Comparison of ENCODE assay signal across 12 cellular contexts in genomic region chr10:588246-589165, GRCh38.
DNase-seq lines count a peak whose midpoint lies in the region; ATAC-seq, FAIRE-seq and TF ChIP-seq lines count a peak whose summit lies in the region.
"Had no signal": no experiment of that assay in that cellular context is flagged by ENCODE, and none has a peak within 500 bp of the region (broad histone marks: within the 10 kb centered on the region; RNA-seq: fewer than 3 reads in every experiment).

No MANE protein-coding gene starts in this region.

- no peaks in the 10 kb centered on the region for H4K20me1 ChIP-seq in mammary epithelial cell (ENCODE audit: insufficient read depth, low read length)
- no peaks in the 10 kb centered on the region for H4K20me1 ChIP-seq in fibroblast of lung (ENCODE audit: control insufficient read depth, extremely low read depth, insufficient read depth, low read length)

- H3K27ac ChIP-seq in mammary epithelial cell (ENCODE audit: insufficient read depth, low read depth, low read length) (no peak overlapping the region), fibroblast of lung (ENCODE audit: insufficient read depth, low read length) (no peak overlapping the region)

- intact Hi-C loops in MCF 10A (cut with micrococcal nuclease) (no loop called here), mammary epithelial cell (cut with micrococcal nuclease) (loop anchor here (10.0 kb wide), 1 partner anchor 196 kb away; no protein-coding TSS in a partner anchor)
- intact Hi-C loops in activated CD4-positive, alpha-beta T cell treated with anti-CD3 and anti-CD28 coated beads, Interleukin-2, amount 10 ng/mL, durations not matched to agents 24 days and 14 days (cut with micrococcal nuclease) = no loop called here

- H3K9me3 Mint-ChIP-seq in MCF 10A (ENCODE audit: unreplicated experiment) = no peaks in the 10 kb centered on the region
- H3K9me3 Mint-ChIP-seq in activated CD4-positive, alpha-beta T cell treated with anti-CD3 and anti-CD28 coated beads, Interleukin-2, amount 10 ng/mL, durations not matched to agents 24 days and 14 days = no peaks in the 10 kb centered on the region
- H3K9me3 Mint-ChIP-seq: T-helper 1 cell treated with Interleukin-12 subunit alpha and Interleukin-12 subunit beta and Interleukin-4 antibody, amounts not matched to agents 30 μg/mL and 1 μg/mL, for 36 hours had no signal

- dilution Hi-C loops in mammary epithelial cell (cut with HindIII; ENCODE audit: low sequenced_read_pairs) = no loop called here

- H3K36me3 ChIP-seq in mammary epithelial cell (ENCODE audit: insufficient read depth, low read length) = no peaks in the 10 kb centered on the region
- no peaks in the 10 kb centered on the region for H3K36me3 ChIP-seq in fibroblast of lung (ENCODE audit: control insufficient read depth, insufficient read depth, low read length)

- in situ Hi-C loops in mammary epithelial cell (cut with MboI; ENCODE audit: low sequenced_read_pairs in 2 of 2) = no loop called here

- H3K4me3 Mint-ChIP-seq in MCF 10A (ENCODE audit: unreplicated experiment) = no peak overlapping the region
- H3K4me3 Mint-ChIP-seq in activated CD4-positive, alpha-beta T cell treated with anti-CD3 and anti-CD28 coated beads, Interleukin-2, amount 10 ng/mL, durations not matched to agents 24 days and 14 days = no peak overlapping the region
- H3K4me3 Mint-ChIP-seq: T-helper 1 cell treated with Interleukin-12 subunit alpha and Interleukin-12 subunit beta and Interleukin-4 antibody, amounts not matched to agents 30 μg/mL and 1 μg/mL, for 36 hours had no signal

- no peak for FAIRE-seq in GM12892 (lab: Jason Lieb, UNC)
- FAIRE-seq: A204.1 had no signal

- peaks cover 7% of the 10 kb centered on the region for H3K36me3 Mint-ChIP-seq in MCF 10A (ENCODE audit: insufficient read depth, unreplicated experiment)
- no peaks in the 10 kb centered on the region for H3K36me3 Mint-ChIP-seq in activated CD4-positive, alpha-beta T cell treated with anti-CD3 and anti-CD28 coated beads, Interleukin-2, amount 10 ng/mL, durations not matched to agents 24 days and 14 days (ENCODE audit: low read depth)

- no peak overlapping the region for H3K4me2 ChIP-seq in mammary epithelial cell (ENCODE audit: insufficient read depth, low read depth, low read length)
- H3K4me2 ChIP-seq in fibroblast of lung (ENCODE audit: extremely low read depth, insufficient read depth, low read length) = no peak overlapping the region

- BruUV-seq in MCF 10A (replicated peaks; lab: Mats Ljungman, UMichigan) (no TSS peak), mammary epithelial cell (replicated peaks; lab: Mats Ljungman, UMichigan) (no TSS peak)

- no peak for TF ChIP-seq POLR2A in GM12892 (IDR thresholded peaks at IDR 0.05; ENCODE audit: low read depth, low read length)

- POLR2A ChIA-PET in MCF 10A (lab: Yijun Ruan, JAX) = no interaction called here

- 76% methylated on average over 18 of the region's 27 CpGs for WGBS in mammary epithelial cell (ENCODE audit: low coverage, missing lambda C conversion rate)

- H3K9ac ChIP-seq in mammary epithelial cell (ENCODE audit: insufficient read depth, low read length) (no peak overlapping the region), fibroblast of lung (ENCODE audit: insufficient read depth, low read length) (no peak overlapping the region)

- DNase-seq in MCF 10A (ENCODE audit: unreplicated experiment) = peak; percentile 13
- DNase-seq in mammary epithelial cell = no peak
- DNase-seq in fibroblast of lung (ENCODE audit: low read depth in 2 of 2) = peak; percentile 44 to 68
- DNase-seq in medulla oblongata (ENCODE audit: extremely low spot score) = peak; percentile 27
- DNase-seq in activated CD4-positive, alpha-beta T cell treated with anti-CD3 and anti-CD28 coated beads, Interleukin-2, amount 10 ng/mL, durations not matched to agents 24 days and 14 days = no peak
- no peak for DNase-seq in middle frontal gyrus (ENCODE audit: extremely low spot score, low spot score)
- no peak for DNase-seq in GM12892 (ENCODE audit: insufficient read length)
- DNase-seq: KG1; stimulated activated CD8-positive, alpha-beta memory T cell treated with anti-CD3 and anti-CD28 coated beads, Interleukin-4, amount 100 ng/mL, for 48 hours had no signal

- H3K79me2 ChIP-seq in mammary epithelial cell (ENCODE audit: insufficient read depth, low read length) (no peaks in the 10 kb centered on the region), fibroblast of lung (ENCODE audit: control insufficient read depth, insufficient read depth, low read length) (peaks cover 25% of the 10 kb centered on the region)

- H3K4me3 ChIP-seq in mammary epithelial cell (replicated peaks in 1 of 3; ENCODE audit: insufficient read depth in 1 of 3, low read depth in 2 of 3, low read length in 3 of 3) (no peak overlapping the region), fibroblast of lung (replicated peaks in 1 of 4; ENCODE audit: control extremely low read depth in 1 of 4, insufficient read depth in 1 of 4, low read depth in 3 of 4, low read length in 4 of 4) (no peak overlapping the region)

- H3K27ac Mint-ChIP-seq in MCF 10A (ENCODE audit: low read depth, unreplicated experiment) = no peak overlapping the region
- H3K27ac Mint-ChIP-seq in activated CD4-positive, alpha-beta T cell treated with anti-CD3 and anti-CD28 coated beads, Interleukin-2, amount 10 ng/mL, durations not matched to agents 24 days and 14 days = no peak overlapping the region
- H3K27ac Mint-ChIP-seq: T-helper 1 cell treated with Interleukin-12 subunit alpha and Interleukin-12 subunit beta and Interleukin-4 antibody, amounts not matched to agents 30 μg/mL and 1 μg/mL, for 36 hours had no signal

- H3K4me1 ChIP-seq in mammary epithelial cell (ENCODE audit: insufficient read depth, low read length) (no peaks in the 10 kb centered on the region), fibroblast of lung (ENCODE audit: control insufficient read depth, extremely low read depth, insufficient read depth, low read length) (peaks cover 5% of the 10 kb centered on the region)

- ATAC-seq in GM19467 (IDR thresholded peaks at IDR 0.05; ENCODE audit: unreplicated experiment) = no peak

- CTCF ChIA-PET in MCF 10A (lab: Yijun Ruan, JAX) (no interaction called here), mammary epithelial cell (lab: Charles Lee; ENCODE audit: low non-redundant PET) (no interaction called here)

- no peaks in the 10 kb centered on the region for H3K4me1 Mint-ChIP-seq in MCF 10A (ENCODE audit: insufficient read depth, unreplicated experiment)
- H3K4me1 Mint-ChIP-seq in activated CD4-positive, alpha-beta T cell treated with anti-CD3 and anti-CD28 coated beads, Interleukin-2, amount 10 ng/mL, durations not matched to agents 24 days and 14 days = no peaks in the 10 kb centered on the region

- peaks cover 54% of the 10 kb centered on the region for H3K27me3 Mint-ChIP-seq in MCF 10A (ENCODE audit: insufficient read depth, unreplicated experiment)
- peaks cover 3% of the 10 kb centered on the region for H3K27me3 Mint-ChIP-seq in activated CD4-positive, alpha-beta T cell treated with anti-CD3 and anti-CD28 coated beads, Interleukin-2, amount 10 ng/mL, durations not matched to agents 24 days and 14 days

- no peak overlapping the region for H2AFZ ChIP-seq in mammary epithelial cell (ENCODE audit: low read depth, low read length)
- H2AFZ ChIP-seq in fibroblast of lung (ENCODE audit: low read length) = no peak overlapping the region

- peaks cover 27% of the 10 kb centered on the region for H3K9me3 ChIP-seq in mammary epithelial cell (replicated peaks; ENCODE audit: insufficient read depth, low read length)
- H3K9me3 ChIP-seq in fibroblast of lung (ENCODE audit: control insufficient read depth, insufficient read depth, low read depth, low read length) = no peaks in the 10 kb centered on the region

- no peaks in the 10 kb centered on the region for H3K27me3 ChIP-seq in mammary epithelial cell (ENCODE audit: insufficient read depth, low read length)
- H3K27me3 ChIP-seq in fibroblast of lung (ENCODE audit: control insufficient read depth, insufficient read depth, low read length) = no peaks in the 10 kb centered on the region

- no peak for TF ChIP-seq CTCF in MCF 10A (IDR thresholded peaks at IDR 0.05; ENCODE audit: unreplicated experiment)
- no peak for TF ChIP-seq CTCF in mammary epithelial cell (conservative IDR thresholded peaks at IDR 0.05 in 1 of 2, IDR thresholded peaks at IDR 0.05 in 1 of 2; ENCODE audit: extremely low read depth in 1 of 2, insufficient read depth in 1 of 2, low read depth in 1 of 2, low read length in 2 of 2)
- TF ChIP-seq CTCF in fibroblast of lung (conservative IDR thresholded peaks at IDR 0.05 in 1 of 2, IDR thresholded peaks at IDR 0.05 in 1 of 2; ENCODE audit: low read depth in 1 of 2, low read length in 2 of 2) = peak; percentile 47 to 51

Comparison
In these comparisons a context has a peak if more than half of its experiments do, and no peak if none do; other contexts are left out.
1. DNase-seq: peak in MCF 10A (single experiment), fibroblast of lung (2 of 2) and medulla oblongata (single experiment); none in mammary epithelial cell (single experiment), activated CD4-positive, alpha-beta T cell treated with anti-CD3 and anti-CD28 coated beads, Interleukin-2, amount 10 ng/mL, durations not matched to agents 24 days and 14 days (single experiment), middle frontal gyrus (single experiment) and GM12892 (single experiment).
2. CTCF ChIP-seq: peak in fibroblast of lung (2 of 2); none in MCF 10A (single experiment) and mammary epithelial cell (0 of 2).